In genomic region chr11:130527648-130528300, GRCh38 we compare ENCODE assay signal across 12 cellular contexts.
A peak's percentile ranks its signal among the peaks of the same experiment; 100 is the strongest.
DNase-seq lines count a peak whose midpoint lies in the region; TF ChIP-seq lines count a peak whose summit lies in the region.
"Had no signal": no experiment of that assay in that cellular context is flagged by ENCODE, and none has a peak within 500 bp of the region (broad histone marks: within the 10 kb centered on the region; RNA-seq: fewer than 3 reads in every experiment).

No MANE protein-coding gene starts in this region.

- H3K9me3 ChIP-seq in mesodermal cell (ENCODE audit: control insufficient read depth, low read length) = no peaks in the 10 kb centered on the region

- no peak overlapping the region for H3K4me3 ChIP-seq in fibroblast of mammary gland (ENCODE audit: control insufficient read depth, low read depth, low read length)
- no peak overlapping the region for H3K4me3 ChIP-seq in mesodermal cell (ENCODE audit: extremely low read depth, insufficient read depth, low read length, poor library complexity, severe bottlenecking)

- DNase-seq in EH (ENCODE audit: low read depth) = peak; percentile 81
- peak; percentile 87 for DNase-seq in RPMI7951 (ENCODE audit: low read depth)
- DNase-seq in fibroblast of mammary gland (ENCODE audit: low read depth) = peak; percentile 31
- DNase-seq in NCI-H128 (lab: John Stamatoyannopoulos, UW; ENCODE audit: unreplicated experiment) = no peak
- no peak for DNase-seq in amniotic stem cell (lab: John Stamatoyannopoulos, UW)
- DNase-seq in T-helper 2 cell = no peak
- DNase-seq in activated CD4-positive, alpha-beta T cell treated with anti-CD3 and anti-CD28 coated beads for 48 hours = no peak
- DNase-seq: activated B cell treated with CpG ODN at 0.5 μM for 24 hours; activated T-cell treated with anti-CD3 and anti-CD28 coated beads, Interleukin-2, amount 50 U/mL, for 72 hours; CD8-positive, alpha-beta T cell; RPMI8226 had no signal

- H3K36me3 ChIP-seq in mesodermal cell (ENCODE audit: control insufficient read depth, insufficient read depth, low read length) = no peaks in the 10 kb centered on the region

- 25 to 45% methylated on average over 1 to 2 of the region's 5 CpGs for WGBS in mesodermal cell (ENCODE audit: insufficient coverage in 2 of 2), 2 experiments

- peaks cover 49% of the 10 kb centered on the region for H3K4me1 ChIP-seq in mesodermal cell (ENCODE audit: control insufficient read depth, insufficient read depth, low read length, poor library complexity, severe bottlenecking)

- peak overlapping the region; percentile 85 for H3K27ac ChIP-seq in mesodermal cell (ENCODE audit: low read depth, low read length, severe bottlenecking)

- TF ChIP-seq CTCF in fibroblast of mammary gland (conservative IDR thresholded peaks at IDR 0.05; ENCODE audit: control insufficient read depth, insufficient read depth, low read depth, low read length) = no peak

Comparison
In these comparisons a context has a peak if more than half of its experiments do, and no peak if none do; other contexts are left out.
1. DNase-seq: peak in EH (single experiment), RPMI7951 (single experiment) and fibroblast of mammary gland (single experiment); none in NCI-H128 (single experiment), amniotic stem cell (single experiment), T-helper 2 cell (0 of 5) and activated CD4-positive, alpha-beta T cell treated with anti-CD3 and anti-CD28 coated beads for 48 hours (single experiment).